In the genomic region with DNA sequence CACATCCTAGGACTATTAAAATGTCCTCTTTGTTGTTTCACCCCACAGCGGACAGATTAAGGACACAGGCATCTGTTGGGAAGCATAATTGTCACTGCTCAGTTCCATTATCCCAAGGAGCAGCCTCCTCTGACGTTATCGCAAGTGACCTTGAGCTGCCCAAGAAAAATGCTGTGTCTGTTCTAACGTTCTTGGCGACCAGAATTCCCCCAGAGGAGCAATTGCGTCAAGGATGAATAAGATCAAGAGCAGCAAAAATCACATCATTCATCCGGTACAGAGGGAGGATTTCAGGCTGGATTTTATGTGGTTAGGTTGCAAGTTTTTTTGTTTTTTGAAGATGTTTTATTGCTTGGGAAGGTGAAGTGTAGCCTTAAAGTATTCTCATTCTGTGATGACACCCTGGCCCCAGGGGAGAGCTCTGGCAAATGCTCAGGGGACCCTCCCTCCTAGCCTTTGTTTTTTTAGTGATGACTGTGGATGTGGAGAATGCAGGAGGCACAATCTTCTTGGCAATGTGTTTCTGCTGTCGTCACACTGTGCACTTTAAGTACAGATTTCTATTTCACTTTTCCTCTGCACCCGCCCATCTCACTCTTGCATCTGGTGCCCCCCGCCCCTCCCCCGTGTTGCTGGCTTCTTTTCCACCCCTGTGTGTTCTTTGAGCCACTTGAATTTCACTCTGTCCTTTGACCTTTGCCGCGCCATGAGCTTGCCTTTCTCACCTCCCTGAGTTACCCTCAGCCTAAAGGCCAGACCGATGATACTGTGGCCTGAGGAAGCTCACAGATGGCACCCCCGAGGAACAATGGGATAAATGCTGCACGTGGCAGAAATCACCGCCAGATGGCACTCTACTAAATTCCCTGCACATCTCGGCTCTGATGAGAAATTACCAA, we compare ENCODE assay signal across 1 cellular context.
A peak's percentile ranks its signal among the peaks of the same experiment; 100 is the strongest.
TF ChIP-seq lines count a peak whose summit lies in the region.

No MANE protein-coding gene starts in this region.

TF ChIP-seq in GM12878, 131 proteins besides CTCF, POLR2A, EP300 and RAD21 (continued from another document and continues in another):
- TF ChIP-seq, protein P1, sequence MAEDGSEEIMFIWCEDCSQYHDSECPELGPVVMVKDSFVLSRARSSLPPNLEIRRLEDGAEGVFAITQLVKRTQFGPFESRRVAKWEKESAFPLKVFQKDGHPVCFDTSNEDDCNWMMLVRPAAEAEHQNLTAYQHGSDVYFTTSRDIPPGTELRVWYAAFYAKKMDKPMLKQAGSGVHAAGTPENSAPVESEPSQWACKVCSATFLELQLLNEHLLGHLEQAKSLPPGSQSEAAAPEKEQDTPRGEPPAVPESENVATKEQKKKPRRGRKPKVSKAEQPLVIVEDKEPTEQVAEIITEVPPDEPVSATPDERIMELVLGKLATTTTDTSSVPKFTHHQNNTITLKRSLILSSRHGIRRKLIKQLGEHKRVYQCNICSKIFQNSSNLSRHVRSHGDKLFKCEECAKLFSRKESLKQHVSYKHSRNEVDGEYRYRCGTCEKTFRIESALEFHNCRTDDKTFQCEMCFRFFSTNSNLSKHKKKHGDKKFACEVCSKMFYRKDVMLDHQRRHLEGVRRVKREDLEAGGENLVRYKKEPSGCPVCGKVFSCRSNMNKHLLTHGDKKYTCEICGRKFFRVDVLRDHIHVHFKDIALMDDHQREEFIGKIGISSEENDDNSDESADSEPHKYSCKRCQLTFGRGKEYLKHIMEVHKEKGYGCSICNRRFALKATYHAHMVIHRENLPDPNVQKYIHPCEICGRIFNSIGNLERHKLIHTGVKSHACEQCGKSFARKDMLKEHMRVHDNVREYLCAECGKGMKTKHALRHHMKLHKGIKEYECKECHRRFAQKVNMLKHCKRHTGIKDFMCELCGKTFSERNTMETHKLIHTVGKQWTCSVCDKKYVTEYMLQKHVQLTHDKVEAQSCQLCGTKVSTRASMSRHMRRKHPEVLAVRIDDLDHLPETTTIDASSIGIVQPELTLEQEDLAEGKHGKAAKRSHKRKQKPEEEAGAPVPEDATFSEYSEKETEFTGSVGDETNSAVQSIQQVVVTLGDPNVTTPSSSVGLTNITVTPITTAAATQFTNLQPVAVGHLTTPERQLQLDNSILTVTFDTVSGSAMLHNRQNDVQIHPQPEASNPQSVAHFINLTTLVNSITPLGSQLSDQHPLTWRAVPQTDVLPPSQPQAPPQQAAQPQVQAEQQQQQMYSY (CRISPR knock-in tag; IDR thresholded peaks at IDR 0.05) = no peak
- TF ChIP-seq SPI1 (IDR thresholded peaks at IDR 0.05; ENCODE audit: borderline replicate concordance, insufficient read depth, low read depth, low read length) = no peak
- peak; percentile 89 for TF ChIP-seq JUNB (IDR thresholded peaks at IDR 0.05)
- TF ChIP-seq, protein P2, sequence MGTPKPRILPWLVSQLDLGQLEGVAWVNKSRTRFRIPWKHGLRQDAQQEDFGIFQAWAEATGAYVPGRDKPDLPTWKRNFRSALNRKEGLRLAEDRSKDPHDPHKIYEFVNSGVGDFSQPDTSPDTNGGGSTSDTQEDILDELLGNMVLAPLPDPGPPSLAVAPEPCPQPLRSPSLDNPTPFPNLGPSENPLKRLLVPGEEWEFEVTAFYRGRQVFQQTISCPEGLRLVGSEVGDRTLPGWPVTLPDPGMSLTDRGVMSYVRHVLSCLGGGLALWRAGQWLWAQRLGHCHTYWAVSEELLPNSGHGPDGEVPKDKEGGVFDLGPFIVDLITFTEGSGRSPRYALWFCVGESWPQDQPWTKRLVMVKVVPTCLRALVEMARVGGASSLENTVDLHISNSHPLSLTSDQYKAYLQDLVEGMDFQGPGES (IDR thresholded peaks at IDR 0.05) = no peak
- TF ChIP-seq SMAD5 (IDR thresholded peaks at IDR 0.05; ENCODE audit: low read depth) = no peak
- peak; percentile 90 for TF ChIP-seq CREM (IDR thresholded peaks at IDR 0.05; ENCODE audit: low read depth)
- TF ChIP-seq FOXK2 (IDR thresholded peaks at IDR 0.05) = no peak
- TF ChIP-seq, protein P3, sequence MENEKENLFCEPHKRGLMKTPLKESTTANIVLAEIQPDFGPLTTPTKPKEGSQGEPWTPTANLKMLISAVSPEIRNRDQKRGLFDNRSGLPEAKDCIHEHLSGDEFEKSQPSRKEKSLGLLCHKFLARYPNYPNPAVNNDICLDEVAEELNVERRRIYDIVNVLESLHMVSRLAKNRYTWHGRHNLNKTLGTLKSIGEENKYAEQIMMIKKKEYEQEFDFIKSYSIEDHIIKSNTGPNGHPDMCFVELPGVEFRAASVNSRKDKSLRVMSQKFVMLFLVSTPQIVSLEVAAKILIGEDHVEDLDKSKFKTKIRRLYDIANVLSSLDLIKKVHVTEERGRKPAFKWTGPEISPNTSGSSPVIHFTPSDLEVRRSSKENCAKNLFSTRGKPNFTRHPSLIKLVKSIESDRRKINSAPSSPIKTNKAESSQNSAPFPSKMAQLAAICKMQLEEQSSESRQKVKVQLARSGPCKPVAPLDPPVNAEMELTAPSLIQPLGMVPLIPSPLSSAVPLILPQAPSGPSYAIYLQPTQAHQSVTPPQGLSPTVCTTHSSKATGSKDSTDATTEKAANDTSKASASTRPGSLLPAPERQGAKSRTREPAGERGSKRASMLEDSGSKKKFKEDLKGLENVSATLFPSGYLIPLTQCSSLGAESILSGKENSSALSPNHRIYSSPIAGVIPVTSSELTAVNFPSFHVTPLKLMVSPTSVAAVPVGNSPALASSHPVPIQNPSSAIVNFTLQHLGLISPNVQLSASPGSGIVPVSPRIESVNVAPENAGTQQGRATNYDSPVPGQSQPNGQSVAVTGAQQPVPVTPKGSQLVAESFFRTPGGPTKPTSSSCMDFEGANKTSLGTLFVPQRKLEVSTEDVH (IDR thresholded peaks at IDR 0.05; ENCODE audit: low read depth, partially characterized antibody) = no peak
- TF ChIP-seq RCOR1 (conservative IDR thresholded peaks at IDR 0.05; ENCODE audit: low read depth, low read length) = no peak
- TF ChIP-seq, protein P4, sequence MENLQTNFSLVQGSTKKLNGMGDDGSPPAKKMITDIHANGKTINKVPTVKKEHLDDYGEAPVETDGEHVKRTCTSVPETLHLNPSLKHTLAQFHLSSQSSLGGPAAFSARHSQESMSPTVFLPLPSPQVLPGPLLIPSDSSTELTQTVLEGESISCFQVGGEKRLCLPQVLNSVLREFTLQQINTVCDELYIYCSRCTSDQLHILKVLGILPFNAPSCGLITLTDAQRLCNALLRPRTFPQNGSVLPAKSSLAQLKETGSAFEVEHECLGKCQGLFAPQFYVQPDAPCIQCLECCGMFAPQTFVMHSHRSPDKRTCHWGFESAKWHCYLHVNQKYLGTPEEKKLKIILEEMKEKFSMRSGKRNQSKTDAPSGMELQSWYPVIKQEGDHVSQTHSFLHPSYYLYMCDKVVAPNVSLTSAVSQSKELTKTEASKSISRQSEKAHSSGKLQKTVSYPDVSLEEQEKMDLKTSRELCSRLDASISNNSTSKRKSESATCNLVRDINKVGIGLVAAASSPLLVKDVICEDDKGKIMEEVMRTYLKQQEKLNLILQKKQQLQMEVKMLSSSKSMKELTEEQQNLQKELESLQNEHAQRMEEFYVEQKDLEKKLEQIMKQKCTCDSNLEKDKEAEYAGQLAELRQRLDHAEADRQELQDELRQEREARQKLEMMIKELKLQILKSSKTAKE (IDR thresholded peaks at IDR 0.05; ENCODE audit: low read depth, poor library complexity, severe bottlenecking) = no peak
- no peak for TF ChIP-seq TCF3 (IDR thresholded peaks at IDR 0.05; ENCODE audit: borderline replicate concordance, insufficient read depth, low read depth, low read length)
- no peak for TF ChIP-seq SMARCA5 (IDR thresholded peaks at IDR 0.05)
- TF ChIP-seq, protein P5, sequence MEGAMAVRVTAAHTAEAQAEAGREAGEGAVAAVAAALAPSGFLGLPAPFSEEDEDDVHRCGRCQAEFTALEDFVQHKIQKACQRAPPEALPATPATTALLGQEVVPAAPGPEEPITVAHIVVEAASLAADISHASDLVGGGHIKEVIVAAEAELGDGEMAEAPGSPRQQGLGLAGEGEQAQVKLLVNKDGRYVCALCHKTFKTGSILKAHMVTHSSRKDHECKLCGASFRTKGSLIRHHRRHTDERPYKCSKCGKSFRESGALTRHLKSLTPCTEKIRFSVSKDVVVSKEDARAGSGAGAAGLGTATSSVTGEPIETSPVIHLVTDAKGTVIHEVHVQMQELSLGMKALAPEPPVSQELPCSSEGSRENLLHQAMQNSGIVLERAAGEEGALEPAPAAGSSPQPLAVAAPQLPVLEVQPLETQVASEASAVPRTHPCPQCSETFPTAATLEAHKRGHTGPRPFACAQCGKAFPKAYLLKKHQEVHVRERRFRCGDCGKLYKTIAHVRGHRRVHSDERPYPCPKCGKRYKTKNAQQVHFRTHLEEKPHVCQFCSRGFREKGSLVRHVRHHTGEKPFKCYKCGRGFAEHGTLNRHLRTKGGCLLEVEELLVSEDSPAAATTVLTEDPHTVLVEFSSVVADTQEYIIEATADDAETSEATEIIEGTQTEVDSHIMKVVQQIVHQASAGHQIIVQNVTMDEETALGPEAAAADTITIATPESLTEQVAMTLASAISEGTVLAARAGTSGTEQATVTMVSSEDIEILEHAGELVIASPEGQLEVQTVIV (IDR thresholded peaks at IDR 0.05; ENCODE audit: borderline replicate concordance, partially characterized antibody) = no peak
- TF ChIP-seq, protein P6, sequence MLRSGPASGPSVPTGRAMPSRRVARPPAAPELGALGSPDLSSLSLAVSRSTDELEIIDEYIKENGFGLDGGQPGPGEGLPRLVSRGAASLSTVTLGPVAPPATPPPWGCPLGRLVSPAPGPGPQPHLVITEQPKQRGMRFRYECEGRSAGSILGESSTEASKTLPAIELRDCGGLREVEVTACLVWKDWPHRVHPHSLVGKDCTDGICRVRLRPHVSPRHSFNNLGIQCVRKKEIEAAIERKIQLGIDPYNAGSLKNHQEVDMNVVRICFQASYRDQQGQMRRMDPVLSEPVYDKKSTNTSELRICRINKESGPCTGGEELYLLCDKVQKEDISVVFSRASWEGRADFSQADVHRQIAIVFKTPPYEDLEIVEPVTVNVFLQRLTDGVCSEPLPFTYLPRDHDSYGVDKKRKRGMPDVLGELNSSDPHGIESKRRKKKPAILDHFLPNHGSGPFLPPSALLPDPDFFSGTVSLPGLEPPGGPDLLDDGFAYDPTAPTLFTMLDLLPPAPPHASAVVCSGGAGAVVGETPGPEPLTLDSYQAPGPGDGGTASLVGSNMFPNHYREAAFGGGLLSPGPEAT (IDR thresholded peaks at IDR 0.05; ENCODE audit: low read depth) = peak; percentile 73
- TF ChIP-seq RELA (IDR thresholded peaks at IDR 0.05; ENCODE audit: borderline replicate concordance, partially characterized antibody) = peak; percentile 79
- TF ChIP-seq, protein P7, sequence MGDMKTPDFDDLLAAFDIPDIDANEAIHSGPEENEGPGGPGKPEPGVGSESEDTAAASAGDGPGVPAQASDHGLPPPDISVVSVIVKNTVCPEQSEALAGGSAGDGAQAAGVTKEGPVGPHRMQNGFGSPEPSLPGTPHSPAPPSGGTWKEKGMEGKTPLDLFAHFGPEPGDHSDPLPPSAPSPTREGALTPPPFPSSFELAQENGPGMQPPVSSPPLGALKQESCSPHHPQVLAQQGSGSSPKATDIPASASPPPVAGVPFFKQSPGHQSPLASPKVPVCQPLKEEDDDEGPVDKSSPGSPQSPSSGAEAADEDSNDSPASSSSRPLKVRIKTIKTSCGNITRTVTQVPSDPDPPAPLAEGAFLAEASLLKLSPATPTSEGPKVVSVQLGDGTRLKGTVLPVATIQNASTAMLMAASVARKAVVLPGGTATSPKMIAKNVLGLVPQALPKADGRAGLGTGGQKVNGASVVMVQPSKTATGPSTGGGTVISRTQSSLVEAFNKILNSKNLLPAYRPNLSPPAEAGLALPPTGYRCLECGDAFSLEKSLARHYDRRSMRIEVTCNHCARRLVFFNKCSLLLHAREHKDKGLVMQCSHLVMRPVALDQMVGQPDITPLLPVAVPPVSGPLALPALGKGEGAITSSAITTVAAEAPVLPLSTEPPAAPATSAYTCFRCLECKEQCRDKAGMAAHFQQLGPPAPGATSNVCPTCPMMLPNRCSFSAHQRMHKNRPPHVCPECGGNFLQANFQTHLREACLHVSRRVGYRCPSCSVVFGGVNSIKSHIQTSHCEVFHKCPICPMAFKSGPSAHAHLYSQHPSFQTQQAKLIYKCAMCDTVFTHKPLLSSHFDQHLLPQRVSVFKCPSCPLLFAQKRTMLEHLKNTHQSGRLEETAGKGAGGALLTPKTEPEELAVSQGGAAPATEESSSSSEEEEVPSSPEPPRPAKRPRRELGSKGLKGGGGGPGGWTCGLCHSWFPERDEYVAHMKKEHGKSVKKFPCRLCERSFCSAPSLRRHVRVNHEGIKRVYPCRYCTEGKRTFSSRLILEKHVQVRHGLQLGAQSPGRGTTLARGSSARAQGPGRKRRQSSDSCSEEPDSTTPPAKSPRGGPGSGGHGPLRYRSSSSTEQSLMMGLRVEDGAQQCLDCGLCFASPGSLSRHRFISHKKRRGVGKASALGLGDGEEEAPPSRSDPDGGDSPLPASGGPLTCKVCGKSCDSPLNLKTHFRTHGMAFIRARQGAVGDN (IDR thresholded peaks at IDR 0.05) = no peak
- no peak for TF ChIP-seq POU2F2 (IDR thresholded peaks at IDR 0.05; ENCODE audit: borderline replicate concordance, low read depth, low read length)
- TF ChIP-seq SMAD1 (IDR thresholded peaks at IDR 0.05; ENCODE audit: low read depth, partially characterized antibody) = no peak
- no peak for TF ChIP-seq KAT2A (conservative IDR thresholded peaks at IDR 0.05; ENCODE audit: control insufficient read depth, low read depth, low read length)
- TF ChIP-seq, protein P8, sequence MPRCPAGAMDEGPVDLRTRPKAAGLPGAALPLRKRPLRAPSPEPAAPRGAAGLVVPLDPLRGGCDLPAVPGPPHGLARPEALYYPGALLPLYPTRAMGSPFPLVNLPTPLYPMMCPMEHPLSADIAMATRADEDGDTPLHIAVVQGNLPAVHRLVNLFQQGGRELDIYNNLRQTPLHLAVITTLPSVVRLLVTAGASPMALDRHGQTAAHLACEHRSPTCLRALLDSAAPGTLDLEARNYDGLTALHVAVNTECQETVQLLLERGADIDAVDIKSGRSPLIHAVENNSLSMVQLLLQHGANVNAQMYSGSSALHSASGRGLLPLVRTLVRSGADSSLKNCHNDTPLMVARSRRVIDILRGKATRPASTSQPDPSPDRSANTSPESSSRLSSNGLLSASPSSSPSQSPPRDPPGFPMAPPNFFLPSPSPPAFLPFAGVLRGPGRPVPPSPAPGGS (IDR thresholded peaks at IDR 0.05; ENCODE audit: borderline replicate concordance, insufficient read depth, low read depth, low read length, poor library complexity, severe bottlenecking) = peak; percentile 48
- no peak for TF ChIP-seq BACH1 (IDR thresholded peaks at IDR 0.05; ENCODE audit: borderline replicate concordance)
- no peak for TF ChIP-seq STAT3 (IDR thresholded peaks at IDR 0.05; ENCODE audit: low read depth, low read length)
